Comparison of ENCODE assay signal across 1 cellular context in the genomic region with DNA sequence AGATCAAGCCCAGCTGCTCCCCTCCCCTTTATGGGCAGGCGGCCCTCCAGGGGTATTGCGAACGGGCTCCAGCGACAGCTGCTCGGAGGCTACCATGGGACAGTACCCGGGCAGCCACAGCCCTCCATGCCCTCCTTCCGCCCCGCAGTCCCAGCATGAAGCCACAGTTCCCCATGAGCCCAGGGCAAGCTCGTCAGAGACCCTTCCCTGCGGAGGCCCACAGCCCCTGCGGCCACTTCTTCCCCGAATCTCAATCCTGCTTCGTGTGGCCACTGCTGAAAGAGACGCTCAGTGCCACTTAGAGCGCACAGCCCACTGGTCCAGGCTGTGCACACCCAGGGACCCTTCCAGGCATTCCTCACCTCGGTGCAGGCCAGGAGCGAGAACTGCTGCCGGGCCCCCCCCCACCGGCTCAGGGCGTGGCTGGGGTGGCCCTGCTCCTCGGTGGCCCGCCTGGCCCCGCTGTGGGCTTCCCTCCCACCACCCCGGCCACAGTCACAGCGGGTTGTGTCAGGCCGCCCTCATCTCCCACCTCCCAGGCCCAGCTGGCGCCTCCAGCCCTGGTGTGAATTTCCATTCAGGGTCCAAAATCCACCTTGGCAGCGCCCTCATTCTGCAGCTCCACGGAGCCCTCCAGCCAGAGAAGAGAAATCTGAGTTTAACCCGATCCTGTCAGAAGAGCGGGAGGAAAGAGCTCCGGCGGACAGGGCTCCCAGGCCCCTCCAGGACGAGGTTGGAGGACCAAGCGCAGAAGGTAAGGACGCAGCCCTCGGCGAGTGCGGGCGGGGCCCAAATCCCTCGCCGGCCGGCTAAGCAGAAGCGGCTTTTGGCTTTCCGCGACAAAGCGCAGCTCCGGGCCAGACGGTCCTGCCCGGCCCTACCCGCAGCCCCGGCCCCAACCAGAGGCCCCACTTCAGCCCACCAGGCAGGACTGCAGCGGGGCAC.
TF ChIP-seq lines count a peak whose summit lies in the region.

No MANE protein-coding gene starts in this region.

TF ChIP-seq in HepG2, 621 proteins besides CTCF, POLR2A, EP300 and RAD21 (continued from another document and continues in another):
- TF ChIP-seq, protein P1, sequence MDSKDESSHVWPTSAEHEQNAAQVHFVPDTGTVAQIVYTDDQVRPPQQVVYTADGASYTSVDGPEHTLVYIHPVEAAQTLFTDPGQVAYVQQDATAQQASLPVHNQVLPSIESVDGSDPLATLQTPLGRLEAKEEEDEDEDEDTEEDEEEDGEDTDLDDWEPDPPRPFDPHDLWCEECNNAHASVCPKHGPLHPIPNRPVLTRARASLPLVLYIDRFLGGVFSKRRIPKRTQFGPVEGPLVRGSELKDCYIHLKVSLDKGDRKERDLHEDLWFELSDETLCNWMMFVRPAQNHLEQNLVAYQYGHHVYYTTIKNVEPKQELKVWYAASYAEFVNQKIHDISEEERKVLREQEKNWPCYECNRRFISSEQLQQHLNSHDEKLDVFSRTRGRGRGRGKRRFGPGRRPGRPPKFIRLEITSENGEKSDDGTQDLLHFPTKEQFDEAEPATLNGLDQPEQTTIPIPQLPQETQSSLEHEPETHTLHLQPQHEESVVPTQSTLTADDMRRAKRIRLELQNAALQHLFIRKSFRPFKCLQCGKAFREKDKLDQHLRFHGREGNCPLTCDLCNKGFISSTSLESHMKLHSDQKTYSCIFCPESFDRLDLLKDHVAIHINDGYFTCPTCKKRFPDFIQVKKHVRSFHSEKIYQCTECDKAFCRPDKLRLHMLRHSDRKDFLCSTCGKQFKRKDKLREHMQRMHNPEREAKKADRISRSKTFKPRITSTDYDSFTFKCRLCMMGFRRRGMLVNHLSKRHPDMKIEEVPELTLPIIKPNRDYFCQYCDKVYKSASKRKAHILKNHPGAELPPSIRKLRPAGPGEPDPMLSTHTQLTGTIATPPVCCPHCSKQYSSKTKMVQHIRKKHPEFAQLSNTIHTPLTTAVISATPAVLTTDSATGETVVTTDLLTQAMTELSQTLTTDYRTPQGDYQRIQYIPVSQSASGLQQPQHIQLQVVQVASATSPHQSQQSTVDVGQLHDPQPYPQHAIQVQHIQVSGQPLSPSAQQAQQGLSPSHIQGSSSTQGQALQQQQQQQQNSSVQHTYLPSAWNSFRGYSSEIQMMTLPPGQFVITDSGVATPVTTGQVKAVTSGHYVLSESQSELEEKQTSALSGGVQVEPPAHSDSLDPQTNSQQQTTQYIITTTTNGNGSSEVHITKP (CRISPR knock-in tag; IDR thresholded peaks at IDR 0.05; ENCODE audit: low read depth), result peak; percentile 72; the same call in 1 of the 2 replicates
- TF ChIP-seq ZNF543 (CRISPR knock-in tag; IDR thresholded peaks at IDR 0.05) (peak; percentile 100), ZNF326 (CRISPR knock-in tag; IDR thresholded peaks at IDR 0.05; ENCODE audit: borderline replicate concordance) (no peak), MIER2 (CRISPR knock-in tag; IDR thresholded peaks at IDR 0.05) (no peak; the same call in 1 of the 2 replicates), TP53 (CRISPR knock-in tag; conservative IDR thresholded peaks at IDR 0.05) (no peak), ZNF790 (CRISPR knock-in tag; IDR thresholded peaks at IDR 0.05; ENCODE audit: borderline replicate concordance) (0 out of 2 replicates have a peak, but pooled peaks have one; percentile 68), ZBTB8A (CRISPR knock-in tag; IDR thresholded peaks at IDR 0.05; ENCODE audit: borderline replicate concordance, low read depth) (no peak), SRSF1 (optimal IDR thresholded peaks at IDR 0.05; ENCODE audit: low read depth, low read length) (no peak), SNAI1 (CRISPR knock-in tag; IDR thresholded peaks at IDR 0.05; ENCODE audit: borderline replicate concordance) (peak; percentile 91), ZNF552 (CRISPR knock-in tag; IDR thresholded peaks at IDR 0.05; ENCODE audit: borderline replicate concordance) (no peak), ZNF563 (CRISPR knock-in tag; IDR thresholded peaks at IDR 0.05) (peak; percentile 76), ZNF841 (CRISPR knock-in tag; IDR thresholded peaks at IDR 0.05; ENCODE audit: borderline replicate concordance) (no peak), BRD4 (CRISPR knock-in tag; IDR thresholded peaks at IDR 0.05) (no peak), ZNF24 (IDR thresholded peaks at IDR 0.05) (no peak), ZBTB21 (CRISPR knock-in tag; IDR thresholded peaks at IDR 0.05) (no peak), ZNF180 (CRISPR knock-in tag; IDR thresholded peaks at IDR 0.05; ENCODE audit: borderline replicate concordance, low read depth) (no peak), ZFP90 (CRISPR knock-in tag; IDR thresholded peaks at IDR 0.05; ENCODE audit: borderline replicate concordance) (no peak), GATA4 (IDR thresholded peaks at IDR 0.05; ENCODE audit: borderline replicate concordance, low read depth) (0 out of 2 replicates have a peak, but pooled peaks have one; percentile 19), ZNF350 (CRISPR knock-in tag; IDR thresholded peaks at IDR 0.05; ENCODE audit: borderline replicate concordance, low read depth) (peak; percentile 93), RFX1 (IDR thresholded peaks at IDR 0.05) (no peak), ZNF749 (CRISPR knock-in tag; IDR thresholded peaks at IDR 0.05; ENCODE audit: borderline replicate concordance) (peak; percentile 37; the same call in 1 of the 2 replicates), TRIM24 (CRISPR knock-in tag; IDR thresholded peaks at IDR 0.05) (no peak), ZNF891 (CRISPR knock-in tag; IDR thresholded peaks at IDR 0.05) (peak; percentile 49; the same call in 1 of the 2 replicates), ZNF383 (CRISPR knock-in tag; IDR thresholded peaks at IDR 0.05; ENCODE audit: borderline replicate concordance) (0 out of 2 replicates have a peak, but pooled peaks have one; percentile 40), KMT2A (CRISPR knock-in tag; IDR thresholded peaks at IDR 0.05) (peak; percentile 78), ZNF264 (CRISPR knock-in tag; IDR thresholded peaks at IDR 0.05) (no peak), MZF1 (CRISPR knock-in tag; IDR thresholded peaks at IDR 0.05; ENCODE audit: borderline replicate concordance) (no peak), HDAC6 (IDR thresholded peaks at IDR 0.05; ENCODE audit: low read depth, low read length) (no peak)
- TF ChIP-seq, protein P2, sequence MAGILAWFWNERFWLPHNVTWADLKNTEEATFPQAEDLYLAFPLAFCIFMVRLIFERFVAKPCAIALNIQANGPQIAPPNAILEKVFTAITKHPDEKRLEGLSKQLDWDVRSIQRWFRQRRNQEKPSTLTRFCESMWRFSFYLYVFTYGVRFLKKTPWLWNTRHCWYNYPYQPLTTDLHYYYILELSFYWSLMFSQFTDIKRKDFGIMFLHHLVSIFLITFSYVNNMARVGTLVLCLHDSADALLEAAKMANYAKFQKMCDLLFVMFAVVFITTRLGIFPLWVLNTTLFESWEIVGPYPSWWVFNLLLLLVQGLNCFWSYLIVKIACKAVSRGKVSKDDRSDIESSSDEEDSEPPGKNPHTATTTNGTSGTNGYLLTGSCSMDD (CRISPR knock-in tag; IDR thresholded peaks at IDR 0.05), result no peak
- TF ChIP-seq, protein P3, sequence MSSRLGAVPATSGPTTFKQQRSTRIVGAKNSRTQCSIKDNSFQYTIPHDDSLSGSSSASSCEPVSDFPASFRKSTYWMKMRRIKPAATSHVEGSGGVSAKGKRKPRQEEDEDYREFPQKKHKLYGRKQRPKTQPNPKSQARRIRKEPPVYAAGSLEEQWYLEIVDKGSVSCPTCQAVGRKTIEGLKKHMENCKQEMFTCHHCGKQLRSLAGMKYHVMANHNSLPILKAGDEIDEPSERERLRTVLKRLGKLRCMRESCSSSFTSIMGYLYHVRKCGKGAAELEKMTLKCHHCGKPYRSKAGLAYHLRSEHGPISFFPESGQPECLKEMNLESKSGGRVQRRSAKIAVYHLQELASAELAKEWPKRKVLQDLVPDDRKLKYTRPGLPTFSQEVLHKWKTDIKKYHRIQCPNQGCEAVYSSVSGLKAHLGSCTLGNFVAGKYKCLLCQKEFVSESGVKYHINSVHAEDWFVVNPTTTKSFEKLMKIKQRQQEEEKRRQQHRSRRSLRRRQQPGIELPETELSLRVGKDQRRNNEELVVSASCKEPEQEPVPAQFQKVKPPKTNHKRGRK (CRISPR knock-in tag; IDR thresholded peaks at IDR 0.05), result no peak
- TF ChIP-seq, protein P4, sequence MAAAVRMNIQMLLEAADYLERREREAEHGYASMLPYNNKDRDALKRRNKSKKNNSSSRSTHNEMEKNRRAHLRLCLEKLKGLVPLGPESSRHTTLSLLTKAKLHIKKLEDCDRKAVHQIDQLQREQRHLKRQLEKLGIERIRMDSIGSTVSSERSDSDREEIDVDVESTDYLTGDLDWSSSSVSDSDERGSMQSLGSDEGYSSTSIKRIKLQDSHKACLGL (CRISPR knock-in tag; IDR thresholded peaks at IDR 0.05), result peak; percentile 70; the same call in 1 of the 2 replicates
- TF ChIP-seq, protein P5, sequence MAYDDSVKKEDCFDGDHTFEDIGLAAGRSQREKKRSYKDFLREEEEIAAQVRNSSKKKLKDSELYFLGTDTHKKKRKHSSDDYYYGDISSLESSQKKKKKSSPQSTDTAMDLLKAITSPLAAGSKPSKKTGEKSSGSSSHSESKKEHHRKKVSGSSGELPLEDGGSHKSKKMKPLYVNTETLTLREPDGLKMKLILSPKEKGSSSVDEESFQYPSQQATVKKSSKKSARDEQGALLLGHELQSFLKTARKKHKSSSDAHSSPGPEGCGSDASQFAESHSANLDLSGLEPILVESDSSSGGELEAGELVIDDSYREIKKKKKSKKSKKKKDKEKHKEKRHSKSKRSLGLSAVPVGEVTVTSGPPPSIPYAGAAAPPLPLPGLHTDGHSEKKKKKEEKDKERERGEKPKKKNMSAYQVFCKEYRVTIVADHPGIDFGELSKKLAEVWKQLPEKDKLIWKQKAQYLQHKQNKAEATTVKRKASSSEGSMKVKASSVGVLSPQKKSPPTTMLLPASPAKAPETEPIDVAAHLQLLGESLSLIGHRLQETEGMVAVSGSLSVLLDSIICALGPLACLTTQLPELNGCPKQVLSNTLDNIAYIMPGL (CRISPR knock-in tag; IDR thresholded peaks at IDR 0.05; ENCODE audit: borderline replicate concordance in 1 of 2, low read depth in 1 of 2), result peak; percentile 83 to 84
- TF ChIP-seq, protein P6, sequence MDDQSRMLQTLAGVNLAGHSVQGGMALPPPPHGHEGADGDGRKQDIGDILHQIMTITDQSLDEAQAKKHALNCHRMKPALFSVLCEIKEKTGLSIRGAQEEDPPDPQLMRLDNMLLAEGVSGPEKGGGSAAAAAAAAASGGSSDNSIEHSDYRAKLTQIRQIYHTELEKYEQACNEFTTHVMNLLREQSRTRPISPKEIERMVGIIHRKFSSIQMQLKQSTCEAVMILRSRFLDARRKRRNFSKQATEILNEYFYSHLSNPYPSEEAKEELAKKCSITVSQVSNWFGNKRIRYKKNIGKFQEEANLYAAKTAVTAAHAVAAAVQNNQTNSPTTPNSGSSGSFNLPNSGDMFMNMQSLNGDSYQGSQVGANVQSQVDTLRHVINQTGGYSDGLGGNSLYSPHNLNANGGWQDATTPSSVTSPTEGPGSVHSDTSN (CRISPR knock-in tag; IDR thresholded peaks at IDR 0.05; ENCODE audit: borderline replicate concordance), result no peak
- TF ChIP-seq, protein P7, sequence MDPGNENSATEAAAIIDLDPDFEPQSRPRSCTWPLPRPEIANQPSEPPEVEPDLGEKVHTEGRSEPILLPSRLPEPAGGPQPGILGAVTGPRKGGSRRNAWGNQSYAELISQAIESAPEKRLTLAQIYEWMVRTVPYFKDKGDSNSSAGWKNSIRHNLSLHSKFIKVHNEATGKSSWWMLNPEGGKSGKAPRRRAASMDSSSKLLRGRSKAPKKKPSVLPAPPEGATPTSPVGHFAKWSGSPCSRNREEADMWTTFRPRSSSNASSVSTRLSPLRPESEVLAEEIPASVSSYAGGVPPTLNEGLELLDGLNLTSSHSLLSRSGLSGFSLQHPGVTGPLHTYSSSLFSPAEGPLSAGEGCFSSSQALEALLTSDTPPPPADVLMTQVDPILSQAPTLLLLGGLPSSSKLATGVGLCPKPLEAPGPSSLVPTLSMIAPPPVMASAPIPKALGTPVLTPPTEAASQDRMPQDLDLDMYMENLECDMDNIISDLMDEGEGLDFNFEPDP (CRISPR knock-in tag; conservative IDR thresholded peaks at IDR 0.05), result no peak
- TF ChIP-seq, protein P8, sequence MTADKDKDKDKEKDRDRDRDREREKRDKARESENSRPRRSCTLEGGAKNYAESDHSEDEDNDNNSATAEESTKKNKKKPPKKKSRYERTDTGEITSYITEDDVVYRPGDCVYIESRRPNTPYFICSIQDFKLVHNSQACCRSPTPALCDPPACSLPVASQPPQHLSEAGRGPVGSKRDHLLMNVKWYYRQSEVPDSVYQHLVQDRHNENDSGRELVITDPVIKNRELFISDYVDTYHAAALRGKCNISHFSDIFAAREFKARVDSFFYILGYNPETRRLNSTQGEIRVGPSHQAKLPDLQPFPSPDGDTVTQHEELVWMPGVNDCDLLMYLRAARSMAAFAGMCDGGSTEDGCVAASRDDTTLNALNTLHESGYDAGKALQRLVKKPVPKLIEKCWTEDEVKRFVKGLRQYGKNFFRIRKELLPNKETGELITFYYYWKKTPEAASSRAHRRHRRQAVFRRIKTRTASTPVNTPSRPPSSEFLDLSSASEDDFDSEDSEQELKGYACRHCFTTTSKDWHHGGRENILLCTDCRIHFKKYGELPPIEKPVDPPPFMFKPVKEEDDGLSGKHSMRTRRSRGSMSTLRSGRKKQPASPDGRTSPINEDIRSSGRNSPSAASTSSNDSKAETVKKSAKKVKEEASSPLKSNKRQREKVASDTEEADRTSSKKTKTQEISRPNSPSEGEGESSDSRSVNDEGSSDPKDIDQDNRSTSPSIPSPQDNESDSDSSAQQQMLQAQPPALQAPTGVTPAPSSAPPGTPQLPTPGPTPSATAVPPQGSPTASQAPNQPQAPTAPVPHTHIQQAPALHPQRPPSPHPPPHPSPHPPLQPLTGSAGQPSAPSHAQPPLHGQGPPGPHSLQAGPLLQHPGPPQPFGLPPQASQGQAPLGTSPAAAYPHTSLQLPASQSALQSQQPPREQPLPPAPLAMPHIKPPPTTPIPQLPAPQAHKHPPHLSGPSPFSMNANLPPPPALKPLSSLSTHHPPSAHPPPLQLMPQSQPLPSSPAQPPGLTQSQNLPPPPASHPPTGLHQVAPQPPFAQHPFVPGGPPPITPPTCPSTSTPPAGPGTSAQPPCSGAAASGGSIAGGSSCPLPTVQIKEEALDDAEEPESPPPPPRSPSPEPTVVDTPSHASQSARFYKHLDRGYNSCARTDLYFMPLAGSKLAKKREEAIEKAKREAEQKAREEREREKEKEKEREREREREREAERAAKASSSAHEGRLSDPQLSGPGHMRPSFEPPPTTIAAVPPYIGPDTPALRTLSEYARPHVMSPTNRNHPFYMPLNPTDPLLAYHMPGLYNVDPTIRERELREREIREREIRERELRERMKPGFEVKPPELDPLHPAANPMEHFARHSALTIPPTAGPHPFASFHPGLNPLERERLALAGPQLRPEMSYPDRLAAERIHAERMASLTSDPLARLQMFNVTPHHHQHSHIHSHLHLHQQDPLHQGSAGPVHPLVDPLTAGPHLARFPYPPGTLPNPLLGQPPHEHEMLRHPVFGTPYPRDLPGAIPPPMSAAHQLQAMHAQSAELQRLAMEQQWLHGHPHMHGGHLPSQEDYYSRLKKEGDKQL (CRISPR knock-in tag; IDR thresholded peaks at IDR 0.05; ENCODE audit: low read depth), result peak; percentile 51; the same call in 1 of the 2 replicates
